ENCODE assay signal across 1 cellular context in genomic region chr7:27647489-27647888, GRCh38.
TF ChIP-seq lines count a peak whose summit lies in the region.

No MANE protein-coding gene starts in this region.

TF ChIP-seq in IMR-90, 13 proteins besides CTCF, POLR2A, EP300 and RAD21 (continued from another document):
- TF ChIP-seq USF2 (IDR thresholded peaks at IDR 0.05; ENCODE audit: low read depth, low read length) (no peak), ELK1 (IDR thresholded peaks at IDR 0.05; ENCODE audit: borderline replicate concordance, low read depth, low read length) (no peak), RCOR1 (IDR thresholded peaks at IDR 0.05; ENCODE audit: insufficient replicate concordance, low read length) (no peak), SMC3 (IDR thresholded peaks at IDR 0.05; ENCODE audit: low read depth, low read length) (no peak), NFE2L2 (IDR thresholded peaks at IDR 0.05; ENCODE audit: low read depth, low read length) (no peak), MXI1 (IDR thresholded peaks at IDR 0.05; ENCODE audit: borderline replicate concordance, low read depth, low read length) (no peak), CEBPB (IDR thresholded peaks at IDR 0.05; ENCODE audit: low read depth, low read length) (no peak)
